ENCODE assay signal across 20 cellular contexts in genomic region chr6:14530385-14530784, GRCh38.
DNase-seq lines count a peak whose midpoint lies in the region; ATAC-seq, FAIRE-seq and TF ChIP-seq lines count a peak whose summit lies in the region.
"Had no signal": no experiment of that assay in that cellular context is flagged by ENCODE, and none has a peak within 500 bp of the region (broad histone marks: within the 10 kb centered on the region; RNA-seq: fewer than 3 reads in every experiment).

No MANE protein-coding gene starts in this region.

- H3K4me1 Mint-ChIP-seq in activated T-cell treated with anti-CD3 and anti-CD28 coated beads, Interleukin-2, amount 50 U/mL, for 24 hours (ENCODE audit: low read depth) = peaks cover 25% of the 10 kb centered on the region

- no peak overlapping the region for H3K4me3 ChIP-seq in GM12878
- H3K4me3 ChIP-seq: GM23338 had no signal

- peak overlapping the region; percentile 26 for H3K27ac Mint-ChIP-seq in activated T-cell treated with anti-CD3 and anti-CD28 coated beads, Interleukin-2, amount 50 U/mL, for 24 hours
- H3K27ac Mint-ChIP-seq: CD4-positive, alpha-beta T cell; GM23338 had no signal

- no peaks in the 10 kb centered on the region for H3K27me3 Mint-ChIP-seq in activated T-cell treated with anti-CD3 and anti-CD28 coated beads, Interleukin-2, amount 50 U/mL, for 24 hours
- H3K27me3 Mint-ChIP-seq: CD4-positive, alpha-beta T cell had no signal

- no peak overlapping the region for H2AFZ ChIP-seq in GM12878 (ENCODE audit: control insufficient read depth, low read depth, low read length)
- H2AFZ ChIP-seq: GM23338 had no signal

- POLR2A ChIA-PET in GM12878 (lab: Charles Lee) = interaction anchor here (0.7 to 1.0 kb wide), 2 partner anchors 13 to 17 kb away, joined by 3 to 4 read pairs; no protein-coding TSS in a partner anchor

- H3K4me3 Mint-ChIP-seq in activated T-cell treated with anti-CD3 and anti-CD28 coated beads, Interleukin-2, amount 50 U/mL, for 24 hours = no peak overlapping the region
- H3K4me3 Mint-ChIP-seq: CD4-positive, alpha-beta T cell; GM23338 had no signal

- intact Hi-C loops in GM12878 (cut with micrococcal nuclease; ENCODE audit: unreplicated experiment) = no loop called here

- H3K4me2 ChIP-seq in GM12878 (ENCODE audit: control insufficient read depth, insufficient read depth) = no peak overlapping the region
- H3K4me2 ChIP-seq: GM23338 had no signal

- H3K4me1 ChIP-seq in GM12878 (ENCODE audit: control insufficient read depth, insufficient read depth, low read length) = no peaks in the 10 kb centered on the region

- H3K27ac ChIP-seq in GM12878 (ENCODE audit: control insufficient read depth, insufficient read depth) = no peak overlapping the region
- H3K27ac ChIP-seq: C4-2B had no signal

- H3K79me2 ChIP-seq in GM12878 (ENCODE audit: control insufficient read depth, insufficient read depth, low read length) = no peaks in the 10 kb centered on the region

- no peak overlapping the region for H3K9ac ChIP-seq in GM12878 (ENCODE audit: control insufficient read depth, insufficient read depth, low read length)

- peaks cover 0 to 2% of the 10 kb centered on the region in 2 experiments; a peak in 1 of 4 replicates for H3K27me3 ChIP-seq in GM12878 (replicated peaks in 1 of 2; ENCODE audit: control insufficient read depth in 2 of 2, insufficient read depth in 2 of 2, low read length in 1 of 2)

- H4K20me1 ChIP-seq in GM12878 (ENCODE audit: control insufficient read depth, insufficient read depth) = no peaks in the 10 kb centered on the region

- SMC1A ChIA-PET in GM12878 (lab: Charles Lee; ENCODE audit: uncharacterized antibody, unreplicated experiment) = interaction anchor here (0.6 to 1.4 kb wide), 2 partner anchors 14 to 348 kb away, joined by 3 to 7 read pairs; no protein-coding TSS in a partner anchor

- no TSS peak for BruUV-seq in GM12878 (replicated peaks; lab: Mats Ljungman, UMichigan)

- no peaks in the 10 kb centered on the region; the same call in 2 of the 3 replicates for H3K9me3 ChIP-seq in GM12878 (replicated peaks; ENCODE audit: control insufficient read depth, insufficient read depth, low read length)

- no peak for DNase-seq in activated T-cell treated with anti-CD3 and anti-CD28 coated beads, Interleukin-2, amount 50 U/mL, for 24 hours
- DNase-seq in activated T-cell treated with anti-CD3 and anti-CD28 coated beads for 4 hours (no peak), GM12878 (ENCODE audit: low read depth, low spot score) (no peak), AG20443 (ENCODE audit: low spot score) (no peak), NCI-H345 (lab: John Stamatoyannopoulos, UW) (no peak)
- peak; percentile 5 for DNase-seq in stimulated activated CD4-positive, alpha-beta T cell treated with anti-CD3 and anti-CD28 coated beads, Interleukin-1b, Interleukin-23, amount 100 ng/mL, for 48 hours
- no peak for DNase-seq in stimulated activated CD4-positive, alpha-beta T cell treated with anti-CD3 and anti-CD28 coated beads, Interleukin-12 subunit alpha, Interleukin-12 subunit beta, amount 100 ng/mL, for 4 hours
- DNase-seq: ACHN; AML-193; Caco-2; CD4-positive, alpha-beta T cell; HCEC 1CT had no signal

- in situ Hi-C loops in GM12878 (cut with MboI) = no loop called here

- TF ChIP-seq CTCF in GM12878 (IDR thresholded peaks at IDR 0.05 in 2 of 3, conservative IDR thresholded peaks at IDR 0.05 in 1 of 3; ENCODE audit: control insufficient read depth in 2 of 3, extremely low read depth in 1 of 3, insufficient read depth in 1 of 3, low read depth in 3 of 3, low read length in 3 of 3) = no peak

- RAD21 ChIA-PET in GM12878 (lab: Charles Lee; ENCODE audit: unreplicated experiment) = interaction anchor here (0.9 kb wide), 1 partner anchor 213 kb away, joined by 3 read pairs; no protein-coding TSS in a partner anchor

- TF ChIP-seq RAD21 in GM12878 (IDR thresholded peaks at IDR 0.05; ENCODE audit: insufficient read depth, low read depth, low read length) = no peak

- H3K36me3 Mint-ChIP-seq in activated T-cell treated with anti-CD3 and anti-CD28 coated beads, Interleukin-2, amount 50 U/mL, for 24 hours (ENCODE audit: low read depth) = no peaks in the 10 kb centered on the region

- WGBS in GM12878 (ENCODE audit: insufficient coverage, insufficient replicate concordance, low lambda C conversion rate, missing lambda C conversion rate) = 32% methylated on average over 4 of the region's 4 CpGs

- ATAC-seq in GM12878 = no peak
- ATAC-seq: GM23338 had no signal

- TF ChIP-seq EP300 in GM12878 (IDR thresholded peaks at IDR 0.05; ENCODE audit: borderline replicate concordance in 1 of 2, control insufficient read depth in 1 of 2, low read depth in 2 of 2, low read length in 2 of 2) = no peak

- no peak for FAIRE-seq in GM12878 (lab: Jason Lieb, UNC)
- FAIRE-seq: A204.1, D721Med, G401.6, GM12892, GM18507, H54 had no signal

- CTCF ChIA-PET in GM12878 (lab: Yijun Ruan, JAX) = no interaction called here

- H3K9me3 Mint-ChIP-seq in activated T-cell treated with anti-CD3 and anti-CD28 coated beads, Interleukin-2, amount 50 U/mL, for 24 hours = peaks cover 13% of the 10 kb centered on the region

- H3K36me3 ChIP-seq in GM12878 (ENCODE audit: control insufficient read depth in 2 of 2, insufficient read depth in 2 of 2, low read length in 1 of 2) = no peaks in the 10 kb centered on the region

- TF ChIP-seq POLR2A in GM12878 (IDR thresholded peaks at IDR 0.05; ENCODE audit: low read depth, low read length) = no peak

TF ChIP-seq in GM12878, 131 proteins besides CTCF, POLR2A, EP300 and RAD21:
- TF ChIP-seq POU2F2 (IDR thresholded peaks at IDR 0.05; ENCODE audit: borderline replicate concordance, low read depth, low read length) = no peak
- TF ChIP-seq IKZF2 (IDR thresholded peaks at IDR 0.05) = peak in 1 of 2 experiments; percentile 16; a peak in 1 of 4 replicates
- no peak for TF ChIP-seq PKNOX1 (IDR thresholded peaks at IDR 0.05)
- TF ChIP-seq MEF2A (IDR thresholded peaks at IDR 0.05; ENCODE audit: insufficient read depth, low read depth, low read length) = no peak
- no peak for TF ChIP-seq SMAD1 (IDR thresholded peaks at IDR 0.05; ENCODE audit: low read depth, partially characterized antibody)
- no peak for TF ChIP-seq ATF7 (IDR thresholded peaks at IDR 0.05; ENCODE audit: low read depth)
- 0 out of 2 replicates have a peak, but pooled peaks have one; percentile 21 for TF ChIP-seq NR2F1 (conservative IDR thresholded peaks at IDR 0.05)
- TF ChIP-seq BMI1 (IDR thresholded peaks at IDR 0.05; ENCODE audit: borderline replicate concordance) = no peak
- no peak for TF ChIP-seq YBX1 (IDR thresholded peaks at IDR 0.05)
- no peak for TF ChIP-seq RBBP5 (conservative IDR thresholded peaks at IDR 0.05)
- no peak for TF ChIP-seq GATAD2B (conservative IDR thresholded peaks at IDR 0.05; ENCODE audit: low read depth)
- no peak for TF ChIP-seq TCF3 (IDR thresholded peaks at IDR 0.05; ENCODE audit: borderline replicate concordance, insufficient read depth, low read depth, low read length)
- no peak for TF ChIP-seq HCFC1 (IDR thresholded peaks at IDR 0.05; ENCODE audit: low read length)
- TF ChIP-seq DPF2 (IDR thresholded peaks at IDR 0.05) = no peak
